ENCODE assay signal across 7 cellular contexts in the genomic region with DNA sequence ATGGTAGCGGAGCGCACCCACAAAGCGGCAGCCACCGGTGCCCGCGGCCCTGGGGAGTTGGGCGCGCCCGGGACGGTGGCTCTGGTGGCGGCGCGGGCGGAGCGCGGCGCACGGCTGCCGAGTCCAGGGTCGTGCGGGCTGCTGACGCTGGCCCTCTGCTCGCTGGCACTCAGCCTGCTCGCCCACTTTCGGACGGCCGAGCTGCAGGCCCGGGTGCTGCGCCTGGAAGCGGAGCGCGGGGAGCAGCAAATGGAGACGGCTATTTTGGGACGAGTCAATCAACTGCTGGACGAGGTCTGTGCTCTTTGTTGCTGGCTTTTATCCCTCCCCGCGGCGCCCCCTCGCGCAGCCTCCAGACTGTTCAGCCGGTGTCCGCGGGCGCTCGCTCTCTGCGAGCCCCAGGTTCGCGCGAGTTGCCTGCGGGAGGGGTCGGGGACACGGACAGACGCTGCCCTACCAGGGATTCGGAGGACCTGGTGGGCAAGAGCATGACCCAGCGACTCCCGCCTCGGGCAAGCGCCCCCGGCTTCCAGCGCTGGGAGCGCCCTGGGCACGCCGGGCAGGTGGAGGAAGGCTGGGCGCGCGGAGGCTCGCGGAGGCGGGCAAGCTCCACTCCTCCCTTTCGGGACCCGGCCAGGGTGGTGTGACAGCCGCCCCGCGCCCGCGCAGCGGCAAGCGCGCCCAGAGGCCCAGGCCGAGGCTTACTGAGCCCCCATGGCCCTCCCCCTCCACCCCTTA. TPM values are rescaled to one million over a fixed set of nuclear protein-coding genes. Genes with fewer than 3 reads are reported as not detected.
A peak's percentile ranks its signal among the peaks of the same experiment; 100 is the strongest.
DNase-seq lines count a peak whose midpoint lies in the region; FAIRE-seq and TF ChIP-seq lines count a peak whose summit lies in the region.

No MANE protein-coding gene starts in this region.

- no peaks in the 10 kb centered on the region for H3K9me3 ChIP-seq in tibial artery

- no peak for TF ChIP-seq POLR2A in GM12891 (IDR thresholded peaks at IDR 0.05; ENCODE audit: low read depth, low read length)

- TF ChIP-seq CTCF in tibial artery (IDR thresholded peaks at IDR 0.05) = peak in 1 of 2 experiments; percentile 7

- DNase-seq in LoVo (ENCODE audit: low spot score) (peak; percentile 4), cerebellum (ENCODE audit: low spot score) (peak; percentile 79), kidney tubule cell (ENCODE audit: low spot score) (peak; percentile 63), tibial artery (peak in 1 of 2 donors; percentile 74), GM12891 (ENCODE audit: insufficient read length, low spot score) (no peak), NCI-H345 treated with DMSO at 0.1 percent for 48 hours (lab: John Stamatoyannopoulos, UW; ENCODE audit: unreplicated experiment) (no peak)
- no peak for DNase-seq in stimulated activated CD4-positive, alpha-beta T cell treated with anti-CD3 and anti-CD28 coated beads, Interleukin-1b, Interleukin-23, amount 100 ng/mL, for 48 hours

- no peaks in the 10 kb centered on the region for H3K36me3 ChIP-seq in tibial artery

- H3K27ac ChIP-seq in tibial artery = peak overlapping the region; percentile 71 to 79

- intact Hi-C loops in tibial artery (cut with DNase I; ENCODE audit: low total_unique reads) = loop anchor here (2.0 to 5.0 kb wide), 3 partner anchors 65 to 155 kb away; no protein-coding TSS in a partner anchor

- H3K27me3 ChIP-seq in tibial artery = no peaks in the 10 kb centered on the region

- peaks cover 0 to 34% (median 28%) of the 10 kb centered on the region in 4 donors for H3K4me1 ChIP-seq in tibial artery

- H3K4me3 ChIP-seq in tibial artery = peak overlapping the region; percentile 61 to 68

- no peak for FAIRE-seq in GM12891 (lab: Jason Lieb, UNC)

TF ChIP-seq in GM12891, 5 proteins besides CTCF, POLR2A, EP300 and RAD21:
- TF ChIP-seq POLR2AphosphoS5 (IDR thresholded peaks at IDR 0.05; ENCODE audit: low read depth, low read length) (no peak), PAX5 (IDR thresholded peaks at IDR 0.05; ENCODE audit: insufficient read depth, low read length, severe bottlenecking) (no peak), TAF1 (IDR thresholded peaks at IDR 0.05; ENCODE audit: low read depth, low read length) (no peak), SPI1 (IDR thresholded peaks at IDR 0.05; ENCODE audit: low read depth, low read length) (no peak), POU2F2 (IDR thresholded peaks at IDR 0.05; ENCODE audit: low read depth, low read length) (no peak)

RNA-seq across cellular contexts. Expression of a gene that starts 0.9 kb away (rescaled TPM):
- total RNA-seq in cerebellum = 8.3 TPM
- polyA plus RNA-seq in GM12891 (2012; ENCODE audit: low read depth, missing spikeins) = 0.03 TPM

Comparison
In these comparisons a context has a peak if more than half of its experiments do, and no peak if none do; other contexts are left out.
1. DNase-seq: peak in LoVo (single experiment), cerebellum (single experiment) and kidney tubule cell (single experiment); none in GM12891 (single experiment), stimulated activated CD4-positive, alpha-beta T cell treated with anti-CD3 and anti-CD28 coated beads, Interleukin-1b, Interleukin-23, amount 100 ng/mL, for 48 hours (single experiment) and NCI-H345 treated with DMSO at 0.1 percent for 48 hours (single experiment).